17 cellular contexts compared by ENCODE assay signal in genomic region chr2:26317377-26318105, GRCh38. TPM values are rescaled to one million over a fixed set of nuclear protein-coding genes. Genes with fewer than 3 reads are reported as not detected.
"Had no signal": no experiment of that assay in that cellular context is flagged by ENCODE, and none has a peak within 500 bp of the region (broad histone marks: within the 10 kb centered on the region; RNA-seq: fewer than 3 reads in every experiment).

No MANE protein-coding gene starts in this region.

- H3K27me3 Mint-ChIP-seq: activated T-helper 17 cell treated with anti-CD3 and anti-CD28 coated beads, Interleukin-2, amount 50 U/mL, for 72 hours; stimulated activated memory B cell treated with anti-CD40 and anti-IgM and Interleukin-4, amounts not matched to agents 10 μg/mL and 1 μg/mL and 100 μg/mL, for 72 hours; T-helper 17 cell had no signal

- H3K27ac ChIP-seq: coronary artery, neutrophil, WERI-Rb-1 had no signal

- H3K4me1 Mint-ChIP-seq: activated T-helper 17 cell treated with anti-CD3 and anti-CD28 coated beads, Interleukin-2, amount 50 U/mL, for 72 hours had no signal

- H3K36me3 ChIP-seq: neutrophil, WERI-Rb-1 had no signal

- H3K36me3 Mint-ChIP-seq: stimulated activated memory B cell treated with anti-CD40 and anti-IgM and Interleukin-4, amounts not matched to agents 10 μg/mL and 1 μg/mL and 100 μg/mL, for 72 hours had no signal

- H3K9me3 ChIP-seq: neutrophil had no signal

- DNase-seq: activated CD4-positive, alpha-beta T cell treated with anti-CD3 and anti-CD28 coated beads, Interleukin-2, amount 50 U/mL, for 48 hours; activated naive CD4-positive, alpha-beta T cell treated with Interleukin-2 at 50 U/mL for 16 hours; effector CD4-positive, alpha-beta T cell; foreskin melanocyte; left cardiac atrium; midbrain; retina; stimulated activated CD4-positive, alpha-beta T cell treated with anti-CD3 and anti-CD28 coated beads, Interleukin-2, amount 100 ng/mL, for 48 hours; T-helper 17 cell; WERI-Rb-1 had no signal

- H3K27me3 ChIP-seq: neutrophil had no signal

- H3K27ac Mint-ChIP-seq: activated T-helper 17 cell treated with anti-CD3 and anti-CD28 coated beads, Interleukin-2, amount 50 U/mL, for 72 hours; stimulated activated memory B cell treated with anti-CD40 and anti-IgM and Interleukin-4, amounts not matched to agents 10 μg/mL and 1 μg/mL and 100 μg/mL, for 72 hours had no signal

- ATAC-seq: activated T-helper 17 cell treated with anti-CD3 and anti-CD28 coated beads, Interleukin-2, amount 50 U/mL, for 72 hours; left cardiac atrium; stimulated activated memory B cell treated with anti-CD40 and anti-IgM and Interleukin-4, amounts not matched to agents 10 μg/mL and 1 μg/mL and 100 μg/mL, for 72 hours; T-helper 17 cell had no signal

- FAIRE-seq: endothelial cell of umbilical vein had no signal

- H3K4me3 Mint-ChIP-seq: activated T-helper 17 cell treated with anti-CD3 and anti-CD28 coated beads, Interleukin-2, amount 50 U/mL, for 72 hours; stimulated activated memory B cell treated with anti-CD40 and anti-IgM and Interleukin-4, amounts not matched to agents 10 μg/mL and 1 μg/mL and 100 μg/mL, for 72 hours; T-helper 17 cell had no signal

- H3K9me3 Mint-ChIP-seq: activated T-helper 17 cell treated with anti-CD3 and anti-CD28 coated beads, Interleukin-2, amount 50 U/mL, for 72 hours; stimulated activated memory B cell treated with anti-CD40 and anti-IgM and Interleukin-4, amounts not matched to agents 10 μg/mL and 1 μg/mL and 100 μg/mL, for 72 hours had no signal

- H3K4me3 ChIP-seq: coronary artery, lung had no signal

RNA-seq across cellular contexts. Expression of gene ADGRF3, which starts 29.0 kb away (rescaled TPM):
- total RNA-seq: skeletal muscle tissue had no signal
